In the genomic region with DNA sequence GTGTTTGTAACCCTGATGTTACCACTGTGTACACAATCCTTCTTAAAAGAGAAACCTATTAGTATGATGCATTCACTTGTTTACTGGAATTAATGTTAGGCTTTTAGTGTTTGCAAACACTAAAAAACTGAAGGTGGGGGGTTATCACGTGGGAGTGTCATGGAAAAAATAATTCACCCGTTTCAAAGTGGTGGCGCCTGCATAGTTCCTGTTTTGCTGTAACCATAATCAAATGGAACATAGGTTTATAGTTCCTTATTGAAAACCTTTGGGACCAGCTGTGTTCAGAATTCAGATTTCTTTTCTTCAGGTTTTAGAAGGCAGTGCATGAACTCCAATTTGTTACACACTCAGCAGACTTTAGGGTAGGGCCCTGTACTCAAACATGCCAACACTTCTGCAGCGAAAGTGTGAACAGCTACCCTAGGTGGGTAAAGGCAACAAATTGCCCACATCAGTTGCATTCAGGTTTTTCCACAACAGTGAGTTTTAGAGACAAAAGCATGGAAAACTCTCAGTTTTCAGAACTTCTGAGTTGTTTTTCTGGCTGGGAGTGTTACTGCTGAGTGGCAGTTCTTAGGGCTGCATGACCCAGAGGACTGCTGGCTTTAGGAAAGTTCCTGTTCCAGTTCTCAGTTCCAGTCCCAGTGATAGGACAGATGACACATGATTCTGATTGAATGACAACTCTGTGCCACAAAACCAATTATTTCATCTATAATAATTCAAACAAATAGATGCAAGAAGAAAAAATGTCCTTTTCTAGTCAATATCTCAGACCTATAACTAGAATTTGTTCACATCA, we compare ENCODE assay signal across 13 cellular contexts. TPM values are rescaled to one million over a fixed set of nuclear protein-coding genes. Genes with fewer than 3 reads are reported as not detected.
DNase-seq lines count a peak whose midpoint lies in the region; ATAC-seq and TF ChIP-seq lines count a peak whose summit lies in the region.
"Had no signal": no experiment of that assay in that cellular context is flagged by ENCODE, and none has a peak within 500 bp of the region (broad histone marks: within the 10 kb centered on the region; RNA-seq: fewer than 3 reads in every experiment).

No MANE protein-coding gene starts in this region.

- H3K36me3 ChIP-seq in BLaER1 treated with 17β-estradiol and CSF1 and Interleukin-3, amounts not matched to agents 10 nM and 100 nM = no peaks in the 10 kb centered on the region
- H3K36me3 ChIP-seq in lower lobe of right lung = no peaks in the 10 kb centered on the region
- no peaks in the 10 kb centered on the region for H3K36me3 ChIP-seq in prostate gland
- H3K36me3 ChIP-seq: WERI-Rb-1 had no signal

- intact Hi-C loops in lower lobe of right lung (cut with DNase I) = no loop called here
- intact Hi-C loops in prostate gland (cut with DNase I) = no loop called here

- TF ChIP-seq CTCF in lower lobe of right lung (IDR thresholded peaks at IDR 0.05) (no peak), prostate gland (IDR thresholded peaks at IDR 0.05) (no peak)

- peak overlapping the region; percentile 58 to 85 (median 74) for H3K4me2 ChIP-seq in BLaER1 treated with 17β-estradiol and CSF1 and Interleukin-3, amounts not matched to agents 10 nM and 100 nM

- DNase-seq in OCI-M1 (lab: John Stamatoyannopoulos, UW) (peak; percentile 83), lower lobe of right lung (no peak), NCI-H2029 (lab: John Stamatoyannopoulos, UW) (no peak), substantia nigra (lab: John Stamatoyannopoulos, UW) (no peak), prostate gland (ENCODE audit: low spot score) (no peak)
- DNase-seq: activated T-cell treated with anti-CD3 and anti-CD28 coated beads, Interleukin-2, amount 50 U/mL, for 72 hours; erythroblast; NCI-H2029 treated with DMSO at 0.1 percent for 48 hours; stimulated activated naive CD8-positive, alpha-beta T cell treated with anti-CD3 and anti-CD28 coated beads, Interleukin-15, amount 100 ng/mL, for 72 hours; WERI-Rb-1 had no signal

- peak overlapping the region in 5 of 11 experiments; percentile 7 to 83 (median 72); a peak in 8 of 22 replicates for H3K9ac ChIP-seq in BLaER1 treated with 17β-estradiol and CSF1 and Interleukin-3, amounts not matched to agents 10 nM and 100 nM

- no peak overlapping the region for H3K4me3 ChIP-seq in BLaER1 treated with 17β-estradiol and CSF1 and Interleukin-3, amounts not matched to agents 10 nM and 100 nM
- H3K4me3 ChIP-seq in lower lobe of right lung = no peak overlapping the region
- H3K4me3 ChIP-seq in prostate gland = no peak overlapping the region

- TF ChIP-seq POLR2A in prostate gland (IDR thresholded peaks at IDR 0.05) = no peak

- ATAC-seq in HG02571 (IDR thresholded peaks at IDR 0.05; ENCODE audit: unreplicated experiment) (peak; percentile 58), lower lobe of right lung (peak; percentile 49 to 59), GM21381 (IDR thresholded peaks at IDR 0.05; ENCODE audit: unreplicated experiment) (no peak)
- ATAC-seq: activated T-cell treated with anti-CD3 and anti-CD28 coated beads, Interleukin-2, amount 50 U/mL, for 72 hours; stimulated activated naive CD8-positive, alpha-beta T cell treated with anti-CD3 and anti-CD28 coated beads, Interleukin-15, amount 100 ng/mL, for 72 hours had no signal

- no peaks in the 10 kb centered on the region for H3K9me3 ChIP-seq in BLaER1 treated with 17β-estradiol and CSF1 and Interleukin-3, amounts not matched to agents 10 nM and 100 nM (replicated peaks in 1 of 11)
- no peaks in the 10 kb centered on the region for H3K9me3 ChIP-seq in lower lobe of right lung
- H3K9me3 ChIP-seq in prostate gland = no peaks in the 10 kb centered on the region

- 72% methylated on average over 4 of the region's 4 CpGs for WGBS in prostate gland

- peaks cover 15 to 91% (median 23%) of the 10 kb centered on the region in 10 experiments for H3K4me1 ChIP-seq in BLaER1 treated with 17β-estradiol and CSF1 and Interleukin-3, amounts not matched to agents 10 nM and 100 nM
- H3K4me1 ChIP-seq in lower lobe of right lung (no peaks in the 10 kb centered on the region), prostate gland (replicated peaks) (no peaks in the 10 kb centered on the region)

- no peaks in the 10 kb centered on the region for H4K20me1 ChIP-seq in BLaER1 treated with 17β-estradiol and CSF1 and Interleukin-3, amounts not matched to agents 10 nM and 100 nM

- H3K27me3 ChIP-seq in BLaER1 treated with 17β-estradiol and CSF1 and Interleukin-3, amounts not matched to agents 10 nM and 100 nM = no peaks in the 10 kb centered on the region
- H3K27me3 ChIP-seq in lower lobe of right lung (ENCODE audit: low read depth) (no peaks in the 10 kb centered on the region), prostate gland (replicated peaks; ENCODE audit: insufficient read depth) (no peaks in the 10 kb centered on the region)

- H3K27ac ChIP-seq in BLaER1 treated with 17β-estradiol and CSF1 and Interleukin-3, amounts not matched to agents 10 nM and 100 nM = peak overlapping the region in 8 of 11 experiments; percentile 23 to 93 (median 62); a peak in 16 of 22 replicates
- H3K27ac ChIP-seq in lower lobe of right lung = peak overlapping the region; percentile 58
- no peak overlapping the region for H3K27ac ChIP-seq in substantia nigra (ENCODE audit: low read depth, low read length, poor library complexity, severe bottlenecking)
- no peak overlapping the region for H3K27ac ChIP-seq in prostate gland
- H3K27ac ChIP-seq: WERI-Rb-1 had no signal

RNA-seq across cellular contexts. Expression of a gene that starts 29.1 kb away (rescaled TPM):
- total RNA-seq in lower lobe of right lung (79.9 TPM), prostate gland (10 to 100 TPM; 44.4 to 58.8 TPM)

Comparison
In these comparisons a context has a peak if more than half of its experiments do, and no peak if none do; other contexts are left out.
1. H3K27ac ChIP-seq: peak in BLaER1 treated with 17β-estradiol and CSF1 and Interleukin-3, amounts not matched to agents 10 nM and 100 nM (8 of 11) and lower lobe of right lung (single experiment); none in substantia nigra (single experiment) and prostate gland (0 of 2).